ENCODE assay signal across 8 cellular contexts in genomic region chr1:229624521-229624905, GRCh38. TPM values are rescaled to one million over a fixed set of nuclear protein-coding genes. Genes with fewer than 3 reads are reported as not detected.
DNase-seq lines count a peak whose midpoint lies in the region; ATAC-seq and TF ChIP-seq lines count a peak whose summit lies in the region.

No MANE protein-coding gene starts in this region.

- TF ChIP-seq CTCF in BE2C (IDR thresholded peaks at IDR 0.05; ENCODE audit: low read depth, low read length) (no peak), LNCaP clone FGC (IDR thresholded peaks at IDR 0.05; ENCODE audit: control insufficient read depth, extremely low read depth, insufficient read depth) (no peak), neural cell (IDR thresholded peaks at IDR 0.05; ENCODE audit: poor library complexity, severe bottlenecking) (no peak)

- H3K9ac ChIP-seq in neural cell (ENCODE audit: low read length): peak overlapping the region; percentile 64

- TF ChIP-seq RAD21 in neural cell (conservative IDR thresholded peaks at IDR 0.05): no peak

- no peaks in the 10 kb centered on the region for H3K9me2 ChIP-seq in neural cell (ENCODE audit: insufficient read depth, low read length)

- H3K27me3 ChIP-seq in BE2C (no peaks in the 10 kb centered on the region), ectodermal cell (ENCODE audit: control insufficient read depth, insufficient read depth, low read length, poor library complexity, severe bottlenecking) (peaks cover 8% of the 10 kb centered on the region), neural cell (ENCODE audit: insufficient read depth, low read depth, low read length) (no peaks in the 10 kb centered on the region)

- H3K4me3 ChIP-seq in BE2C (ENCODE audit: low read depth, low read length) (peak overlapping the region; percentile 74), LNCaP clone FGC (ENCODE audit: low read depth, low read length) (peak overlapping the region; percentile 85), ectodermal cell (ENCODE audit: insufficient read depth, low read depth, low read length) (peak overlapping the region; percentile 98), neural cell (ENCODE audit: low read length) (peak overlapping the region; percentile 98)

- no peak overlapping the region for H2AFZ ChIP-seq in neural cell (ENCODE audit: low read depth, low read length)

- H4K20me1 ChIP-seq in neural cell (ENCODE audit: insufficient read depth): no peaks in the 10 kb centered on the region

- H3K36me3 ChIP-seq in BE2C: peaks cover 9% of the 10 kb centered on the region
- H3K36me3 ChIP-seq in ectodermal cell (ENCODE audit: control insufficient read depth, insufficient read depth, low read length): no peaks in the 10 kb centered on the region
- H3K36me3 ChIP-seq in neural cell (ENCODE audit: insufficient read depth, low read length): no peaks in the 10 kb centered on the region

- ATAC-seq in GM21390 (IDR thresholded peaks at IDR 0.05; ENCODE audit: unreplicated experiment) (no peak), HG03196 (IDR thresholded peaks at IDR 0.05; ENCODE audit: unreplicated experiment) (no peak), esophagus mucosa (no peak)

- 62 to 74% methylated on average over 5 of the region's 5 CpGs for WGBS in ectodermal cell, 2 experiments

- peaks cover 39% of the 10 kb centered on the region for H3K79me2 ChIP-seq in neural cell (replicated peaks; ENCODE audit: insufficient read depth, low read length)

- peak overlapping the region; percentile 74 for H3K4me2 ChIP-seq in neural cell (ENCODE audit: low read length)

- H3F3A ChIP-seq in neural cell (ENCODE audit: insufficient read depth, low read length, poor library complexity, severe bottlenecking): no peaks in the 10 kb centered on the region

- no peak for TF ChIP-seq EP300 in neural cell (conservative IDR thresholded peaks at IDR 0.05; ENCODE audit: poor library complexity, severe bottlenecking)

- H3K4me1 ChIP-seq in BE2C (no peaks in the 10 kb centered on the region; the same call in none of the 2 replicates), ectodermal cell (ENCODE audit: control insufficient read depth, insufficient read depth, low read length) (peaks cover 9% of the 10 kb centered on the region)

- DNase-seq in BE2C (no peak), LNCaP clone FGC (ENCODE audit: low read depth) (no peak), GF-D8 (lab: John Stamatoyannopoulos, UW) (no peak)

- H3K9me3 ChIP-seq in BE2C (no peaks in the 10 kb centered on the region), ectodermal cell (ENCODE audit: control insufficient read depth, low read length) (no peaks in the 10 kb centered on the region), neural cell (ENCODE audit: low read length) (no peaks in the 10 kb centered on the region)

- no peak overlapping the region for H3K27ac ChIP-seq in ectodermal cell (ENCODE audit: insufficient read depth, low read depth, low read length, poor library complexity, severe bottlenecking)
- H3K27ac ChIP-seq in neural cell (ENCODE audit: low read length): no peak overlapping the region

TF ChIP-seq in neural cell, 6 proteins besides CTCF, POLR2A, EP300 and RAD21:
- TF ChIP-seq EZH2 (IDR thresholded peaks at IDR 0.05; ENCODE audit: borderline replicate concordance, insufficient read depth, low read length, poor library complexity, severe bottlenecking): no peak
- no peak for TF ChIP-seq TAF1 (IDR thresholded peaks at IDR 0.05; ENCODE audit: low read depth)
- no peak for TF ChIP-seq MXI1 (conservative IDR thresholded peaks at IDR 0.05; ENCODE audit: poor library complexity, severe bottlenecking)
- TF ChIP-seq, protein P1, sequence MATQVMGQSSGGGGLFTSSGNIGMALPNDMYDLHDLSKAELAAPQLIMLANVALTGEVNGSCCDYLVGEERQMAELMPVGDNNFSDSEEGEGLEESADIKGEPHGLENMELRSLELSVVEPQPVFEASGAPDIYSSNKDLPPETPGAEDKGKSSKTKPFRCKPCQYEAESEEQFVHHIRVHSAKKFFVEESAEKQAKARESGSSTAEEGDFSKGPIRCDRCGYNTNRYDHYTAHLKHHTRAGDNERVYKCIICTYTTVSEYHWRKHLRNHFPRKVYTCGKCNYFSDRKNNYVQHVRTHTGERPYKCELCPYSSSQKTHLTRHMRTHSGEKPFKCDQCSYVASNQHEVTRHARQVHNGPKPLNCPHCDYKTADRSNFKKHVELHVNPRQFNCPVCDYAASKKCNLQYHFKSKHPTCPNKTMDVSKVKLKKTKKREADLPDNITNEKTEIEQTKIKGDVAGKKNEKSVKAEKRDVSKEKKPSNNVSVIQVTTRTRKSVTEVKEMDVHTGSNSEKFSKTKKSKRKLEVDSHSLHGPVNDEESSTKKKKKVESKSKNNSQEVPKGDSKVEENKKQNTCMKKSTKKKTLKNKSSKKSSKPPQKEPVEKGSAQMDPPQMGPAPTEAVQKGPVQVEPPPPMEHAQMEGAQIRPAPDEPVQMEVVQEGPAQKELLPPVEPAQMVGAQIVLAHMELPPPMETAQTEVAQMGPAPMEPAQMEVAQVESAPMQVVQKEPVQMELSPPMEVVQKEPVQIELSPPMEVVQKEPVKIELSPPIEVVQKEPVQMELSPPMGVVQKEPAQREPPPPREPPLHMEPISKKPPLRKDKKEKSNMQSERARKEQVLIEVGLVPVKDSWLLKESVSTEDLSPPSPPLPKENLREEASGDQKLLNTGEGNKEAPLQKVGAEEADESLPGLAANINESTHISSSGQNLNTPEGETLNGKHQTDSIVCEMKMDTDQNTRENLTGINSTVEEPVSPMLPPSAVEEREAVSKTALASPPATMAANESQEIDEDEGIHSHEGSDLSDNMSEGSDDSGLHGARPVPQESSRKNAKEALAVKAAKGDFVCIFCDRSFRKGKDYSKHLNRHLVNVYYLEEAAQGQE (IDR thresholded peaks at IDR 0.05; ENCODE audit: borderline replicate concordance): no peak
- TF ChIP-seq SMC3 (conservative IDR thresholded peaks at IDR 0.05; ENCODE audit: poor library complexity): no peak
- no peak for TF ChIP-seq POLR2AphosphoS5 (IDR thresholded peaks at IDR 0.05)

RNA-seq across cellular contexts. Expression of gene TAF5L, which starts 1.4 kb away (rescaled TPM):
- polyA plus RNA-seq in BE2C (2012; ENCODE audit: insufficient read depth, insufficient read length, low read depth): 53.5 TPM
- polyA plus RNA-seq in ectodermal cell (2013, experiment 1 of 4): 25.2 TPM
- polyA plus RNA-seq in ectodermal cell (2013, experiment 2 of 4): 27.8 TPM
- polyA plus RNA-seq in ectodermal cell (2013, experiment 3 of 4): 21.2 TPM
- polyA plus RNA-seq in ectodermal cell (2013, experiment 4 of 4): 21.1 TPM
- 18.5 and 22.6 TPM in 2 replicates for polyA plus RNA-seq in neural cell
- polyA minus RNA-seq in neural cell: 29.5 and 31.4 TPM in 2 replicates
- total RNA-seq in esophagus mucosa: 11.6 TPM

RNA-seq across cellular contexts. Expression of gene URB2, which starts 1.5 kb away (rescaled TPM):
- 25.3 TPM for polyA plus RNA-seq in BE2C (2012; ENCODE audit: insufficient read depth, insufficient read length, low read depth)
- 14.3 TPM for polyA plus RNA-seq in ectodermal cell (2013, experiment 1 of 4)
- 18.3 TPM for polyA plus RNA-seq in ectodermal cell (2013, experiment 2 of 4)
- 9.8 TPM for polyA plus RNA-seq in ectodermal cell (2013, experiment 3 of 4)
- polyA plus RNA-seq in ectodermal cell (2013, experiment 4 of 4): 11.6 TPM
- polyA plus RNA-seq in neural cell: 5.1 and 5.7 TPM in 2 replicates
- 17.5 and 18.0 TPM in 2 replicates for polyA minus RNA-seq in neural cell
- 6.3 TPM for total RNA-seq in esophagus mucosa
